8 cellular contexts compared by ENCODE assay signal in genomic region chr7:48109848-48110663, GRCh38. TPM values are rescaled to one million over a fixed set of nuclear protein-coding genes. Genes with fewer than 3 reads are reported as not detected.
DNase-seq lines count a peak whose midpoint lies in the region; ATAC-seq, FAIRE-seq and TF ChIP-seq lines count a peak whose summit lies in the region.

No MANE protein-coding gene starts in this region.

- no peaks in the 10 kb centered on the region for H3K9me3 Mint-ChIP-seq in WTC11

- peaks cover 17% of the 10 kb centered on the region for H3K36me3 ChIP-seq in bronchial epithelial cell (ENCODE audit: control insufficient read depth, insufficient read depth, low read length)

- CTCF ChIA-PET in WTC11 (lab: Charles Lee), result interaction anchor here (0.7 to 2.7 kb wide), 15 partner anchors 10 to 449 kb away, joined by 3 to 22 read pairs (median 4); partner anchors contain the start of gene UPP1

- peaks cover 29% of the 10 kb centered on the region for H3K36me3 Mint-ChIP-seq in WTC11

- DNase-seq in activated gamma-delta T cell treated with Interleukin-2 at 50 U/mL for 16 hours, result peak; percentile 92
- DNase-seq in activated gamma-delta T cell (lab: John Stamatoyannopoulos, UW), result no peak
- peak; percentile 25 for DNase-seq in NCI-H146 treated with DMSO at 0.1 percent for 48 hours (lab: John Stamatoyannopoulos, UW; ENCODE audit: unreplicated experiment)
- DNase-seq in WTC11 (ENCODE audit: low spot score), result peak; percentile 93
- peak; percentile 84 for DNase-seq in bronchial epithelial cell (ENCODE audit: low read depth)
- DNase-seq in left colon, result peak; percentile 76 to 88
- peak; percentile 70 to 91 (median 84) for DNase-seq in stimulated activated CD4-positive, alpha-beta T cell treated with anti-CD3 and anti-CD28 coated beads, TNF-alpha, amount 100 ng/mL, for 1 hour (ENCODE audit: low read depth in 3 of 3, low spot score in 1 of 3)

- TF ChIP-seq CTCF in WTC11 (IDR thresholded peaks at IDR 0.05), result peak; percentile 99
- peak; percentile 98 for TF ChIP-seq CTCF in bronchial epithelial cell (IDR thresholded peaks at IDR 0.05; ENCODE audit: insufficient read depth, low read length, severe bottlenecking)

- intact Hi-C loops in left colon (cut with DNase I, micrococcal nuclease), result loop anchor here in 1 of 2 donors (2.0 kb wide), 2 partner anchors 119 to 165 kb away; no protein-coding TSS in a partner anchor

- peak; percentile 97 for FAIRE-seq in bronchial epithelial cell (lab: Jason Lieb, UNC)

- no peak overlapping the region for H3K4me3 ChIP-seq in bronchial epithelial cell (ENCODE audit: low read depth, low read length)

- POLR2A ChIA-PET in WTC11 (lab: Charles Lee), result interaction anchor here (0.8 to 1.0 kb wide), 3 partner anchors 21 to 141 kb away, joined by 3 to 5 read pairs (median 3); partner anchors contain the start of gene UPP1

- peaks cover 19% of the 10 kb centered on the region for H3K4me1 Mint-ChIP-seq in WTC11

- H3K27me3 Mint-ChIP-seq in WTC11 (ENCODE audit: low read depth), result no peaks in the 10 kb centered on the region

- peak; percentile 93 for ATAC-seq in HG02798 (IDR thresholded peaks at IDR 0.05; ENCODE audit: poor library complexity, unreplicated experiment)
- ATAC-seq in WTC11, result peak; percentile 82
- ATAC-seq in left colon, result peak; percentile 92

- no peak overlapping the region for H3K27ac Mint-ChIP-seq in WTC11

- peak overlapping the region; percentile 2; the same call in 1 of the 2 replicates for H3K4me3 Mint-ChIP-seq in WTC11

- no peaks in the 10 kb centered on the region for H3K27me3 ChIP-seq in bronchial epithelial cell (ENCODE audit: control insufficient read depth, insufficient read depth, low read length)

TF ChIP-seq in WTC11, 78 proteins besides CTCF, POLR2A, EP300 and RAD21:
- TF ChIP-seq SOX15 (CRISPR knock-in tag; IDR thresholded peaks at IDR 0.05) (no peak), E2F5 (CRISPR knock-in tag; IDR thresholded peaks at IDR 0.05) (no peak), CREM (CRISPR knock-in tag; IDR thresholded peaks at IDR 0.05) (no peak), ZNF138 (CRISPR knock-in tag; conservative IDR thresholded peaks at IDR 0.05) (no peak), CDX4 (CRISPR knock-in tag; IDR thresholded peaks at IDR 0.05; ENCODE audit: borderline replicate concordance) (no peak), FOXP4 (CRISPR knock-in tag; IDR thresholded peaks at IDR 0.05) (no peak), CREB1 (CRISPR knock-in tag; IDR thresholded peaks at IDR 0.05) (no peak), MLX (CRISPR knock-in tag; IDR thresholded peaks at IDR 0.05) (no peak), MXD4 (CRISPR knock-in tag; IDR thresholded peaks at IDR 0.05; ENCODE audit: borderline replicate concordance) (no peak), FOXK1 (CRISPR knock-in tag; IDR thresholded peaks at IDR 0.05) (peak; percentile 47; the same call in 1 of the 2 replicates), HMGXB4 (CRISPR knock-in tag; IDR thresholded peaks at IDR 0.05) (no peak), ARID4B (CRISPR knock-in tag; IDR thresholded peaks at IDR 0.05; ENCODE audit: borderline replicate concordance) (no peak), ZNF416 (CRISPR knock-in tag; IDR thresholded peaks at IDR 0.05) (no peak), SP1 (CRISPR knock-in tag; conservative IDR thresholded peaks at IDR 0.05) (0 out of 2 replicates have a peak, but pooled peaks have one; percentile 17)
TF ChIP-seq in WTC11: peak in this region for 2.

RNA-seq across cellular contexts. Expression of gene UPP1, which starts 21.0 kb away (rescaled TPM):
- total RNA-seq in WTC11 (2021) (34.6 to 55.6 TPM (median 37.7 TPM) in 3 replicates), bronchial epithelial cell (762 and 1,034 TPM in 2 replicates), left colon (10 to 100 TPM; 45.6 to 54.2 TPM)

Comparison
In these comparisons a context has a peak if more than half of its experiments do, and no peak if none do; other contexts are left out.
1. RNA of gene UPP1, which starts 21.0 kb away (total RNA-seq): 762 to 1,034 TPM in bronchial epithelial cell; 34.6 to 55.6 TPM in WTC11 and 45.6 to 54.2 TPM in left colon; every median in the first group is over 10 times any median in the second.
2. Peak in every context shown above with its lines, with median percentiles within 50 percentile points of each other: ATAC-seq.